In genomic region chr12:131896080-131896810, GRCh38 we compare ENCODE assay signal across 8 cellular contexts. TPM values are rescaled to one million over a fixed set of nuclear protein-coding genes. Genes with fewer than 3 reads are reported as not detected.
DNase-seq lines count a peak whose midpoint lies in the region; ATAC-seq, FAIRE-seq and TF ChIP-seq lines count a peak whose summit lies in the region.

No MANE protein-coding gene starts in this region.

- peak; percentile 93 for DNase-seq in GM12892 (ENCODE audit: insufficient read length)
- peak; percentile 91 for DNase-seq in NCI-H2029 (lab: John Stamatoyannopoulos, UW)
- DNase-seq in activated CD4-positive, alpha-beta T cell treated with anti-CD3 and anti-CD28 coated beads for 1 hour, result peak; percentile 40
- peak; percentile 90 for DNase-seq in chondrocyte (ENCODE audit: low spot score)
- DNase-seq in kidney glomerular epithelial cell (lab: John Stamatoyannopoulos, UW), result peak; percentile 67
- DNase-seq in stimulated activated CD4-positive, alpha-beta T cell treated with anti-CD3 and anti-CD28 coated beads, Interleukin-12 subunit alpha, Interleukin-12 subunit beta, amount 100 ng/mL, for 48 hours (ENCODE audit: low read depth in 2 of 3, low spot score in 1 of 3), result peak; percentile 43 to 62 (median 50)
- no peak for DNase-seq in OCI-M2 (lab: John Stamatoyannopoulos, UW; ENCODE audit: unreplicated experiment)

- ATAC-seq in HG02852 (IDR thresholded peaks at IDR 0.05; ENCODE audit: unreplicated experiment), result peak; percentile 54

- no peaks in the 10 kb centered on the region for H3K9me3 Mint-ChIP-seq in chondrocyte (ENCODE audit: low read depth)

- peak overlapping the region; percentile 90 for H3K27ac Mint-ChIP-seq in chondrocyte (ENCODE audit: unreplicated experiment)

- no peak for TF ChIP-seq CTCF in chondrocyte (IDR thresholded peaks at IDR 0.05)

- peaks cover 25% of the 10 kb centered on the region for H3K4me1 Mint-ChIP-seq in chondrocyte (ENCODE audit: low read depth)

- no peaks in the 10 kb centered on the region for H3K36me3 Mint-ChIP-seq in chondrocyte (ENCODE audit: low read depth)

- no peaks in the 10 kb centered on the region for H3K27me3 Mint-ChIP-seq in chondrocyte (ENCODE audit: low read depth)

- FAIRE-seq in GM12892 (lab: Jason Lieb, UNC), result peak; percentile 84

- peak overlapping the region; percentile 78 for H3K4me3 Mint-ChIP-seq in chondrocyte (ENCODE audit: unreplicated experiment)

- TF ChIP-seq POLR2A in GM12892 (IDR thresholded peaks at IDR 0.05; ENCODE audit: low read depth, low read length), result no peak

RNA-seq across cellular contexts. Expression of gene ULK1, which starts 1.8 kb away (rescaled TPM):
- 4.1 TPM for polyA plus RNA-seq in GM12892 (2012; ENCODE audit: missing spikeins)
- total RNA-seq in chondrocyte, result 54.2 to 65.7 TPM (median 56.1 TPM) in 3 replicates

RNA-seq across cellular contexts. Expression of gene PUS1, which starts 32.8 kb away (rescaled TPM):
- polyA plus RNA-seq in GM12892 (2012; ENCODE audit: missing spikeins), result 16.1 TPM
- total RNA-seq in chondrocyte, result 18.7 to 21.0 TPM (median 19.8 TPM) in 3 replicates

RNA-seq across cellular contexts. Expression of gene EP400, which starts 53.5 kb away (rescaled TPM):
- 13.5 TPM for polyA plus RNA-seq in GM12892 (2012; ENCODE audit: missing spikeins)
- 35.9 to 48.0 TPM (median 36.8 TPM) in 3 replicates for total RNA-seq in chondrocyte
